In the genomic region with DNA sequence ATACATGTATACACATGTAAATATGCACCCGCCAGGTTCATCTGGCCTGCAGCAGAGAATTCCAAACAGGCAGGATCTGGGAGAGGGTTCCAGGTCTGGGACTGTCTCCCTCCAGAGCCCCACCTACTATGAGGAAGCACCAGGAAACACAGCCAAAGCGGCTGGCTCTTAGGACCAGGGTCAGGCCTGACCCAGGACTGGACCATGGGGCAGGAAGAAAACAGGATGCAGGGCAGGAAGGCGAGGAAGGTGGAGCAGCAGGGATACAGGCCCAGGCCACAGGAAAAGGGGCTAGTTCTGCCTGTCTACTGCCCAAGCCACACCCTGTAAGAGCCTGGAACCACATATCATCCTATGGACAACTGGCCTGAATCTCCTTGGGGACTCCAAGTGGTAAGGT, we compare ENCODE assay signal across 14 cellular contexts. TPM values are rescaled to one million over a fixed set of nuclear protein-coding genes. Genes with fewer than 3 reads are reported as not detected.
DNase-seq lines count a peak whose midpoint lies in the region; ATAC-seq and TF ChIP-seq lines count a peak whose summit lies in the region.
"Had no signal": no experiment of that assay in that cellular context is flagged by ENCODE, and none has a peak within 500 bp of the region (broad histone marks: within the 10 kb centered on the region; RNA-seq: fewer than 3 reads in every experiment).

No MANE protein-coding gene starts in this region.

- CTCF ChIA-PET in IMR-90 (lab: Yijun Ruan, JAX): interaction anchor here (0.6 kb wide), 1 partner anchor 10 kb away, joined by 3 read pairs; no protein-coding TSS in a partner anchor

- no peaks in the 10 kb centered on the region for H3K36me3 Mint-ChIP-seq in progenitor cell of endocrine pancreas (ENCODE audit: insufficient read depth)
- H3K36me3 Mint-ChIP-seq: memory B cell had no signal

- ATAC-seq in IMR-90 (ENCODE audit: low read depth) (no peak), left lobe of liver (peak; percentile 49)

- H3K4me2 ChIP-seq in IMR-90 (ENCODE audit: low read depth, low read length): no peak overlapping the region

- H3K4me3 ChIP-seq in IMR-90 (ENCODE audit: insufficient read depth, low read depth, low read length): no peak overlapping the region
- H3K4me3 ChIP-seq in coronary artery: peak overlapping the region; percentile 70
- H3K4me3 ChIP-seq: uterus had no signal

- H3K56ac ChIP-seq in IMR-90 (ENCODE audit: extremely low read depth, insufficient read depth, low read length): no peak overlapping the region

- no peaks in the 10 kb centered on the region for H3K36me3 ChIP-seq in IMR-90 (ENCODE audit: control insufficient read depth, insufficient read depth, low read length)
- H3K36me3 ChIP-seq: BE2C, uterus had no signal

- no peak overlapping the region for H4K8ac ChIP-seq in IMR-90 (ENCODE audit: low read depth in 2 of 2, low read length in 2 of 2)

- POLR2A ChIA-PET in IMR-90 (lab: Charles Lee; ENCODE audit: unreplicated experiment): no interaction called here

- H3K27me3 ChIP-seq in IMR-90 (ENCODE audit: control insufficient read depth, insufficient read depth, low read length): peaks cover 46% of the 10 kb centered on the region

- no peak for TF ChIP-seq RAD21 in IMR-90 (IDR thresholded peaks at IDR 0.05; ENCODE audit: low read length)

- H3K14ac ChIP-seq in IMR-90 (replicated peaks; ENCODE audit: low read depth, low read length): no peak overlapping the region

- no peak overlapping the region for H2BK120ac ChIP-seq in IMR-90 (ENCODE audit: low read depth, low read length)

- peak overlapping the region; percentile 11 for H2AFZ ChIP-seq in IMR-90 (replicated peaks; ENCODE audit: low read length, poor library complexity)

- no peak overlapping the region for H3K4ac ChIP-seq in IMR-90 (ENCODE audit: low read depth, low read length)

- intact Hi-C loops in IMR-90 (cut with micrococcal nuclease): no loop called here

- H2AK9ac ChIP-seq in IMR-90 (replicated peaks; ENCODE audit: low read depth, low read length, poor library complexity): no peak overlapping the region

- H3K9me1 ChIP-seq in IMR-90 (ENCODE audit: insufficient read depth, low read length): no peaks in the 10 kb centered on the region

- peak overlapping the region; percentile 81 for H3K4me3 Mint-ChIP-seq in progenitor cell of endocrine pancreas (ENCODE audit: low read depth)
- H3K4me3 Mint-ChIP-seq: activated naive CD4-positive, alpha-beta T cell treated with anti-CD3 and anti-CD28 coated beads for 36 hours had no signal

- H2BK15ac ChIP-seq in IMR-90 (ENCODE audit: low read depth, low read length): no peak overlapping the region

- in situ Hi-C loops in IMR-90 (cut with MboI; ENCODE audit: low sequenced_read_pairs): no loop called here

- H4K91ac ChIP-seq in IMR-90 (ENCODE audit: insufficient read depth, low read depth, low read length): no peak overlapping the region

- no peak overlapping the region for H3K9ac ChIP-seq in IMR-90 (ENCODE audit: low read depth, low read length)

- H3K9me3 ChIP-seq in IMR-90 (ENCODE audit: control insufficient read depth, insufficient read depth, low read length): no peaks in the 10 kb centered on the region
- H3K9me3 ChIP-seq: BE2C, uterus had no signal

- 80% methylated on average over 1 of the region's 3 CpGs; no CpG with 5 or more reads in 1 of the 2 experiments for WGBS in IMR-90 (ENCODE audit: extremely low coverage in 2 of 2, insufficient read length in 1 of 2), 2 experiments

- 0 out of 2 replicates have a peak, but pooled peaks cover 2% of the 10 kb centered on the region for H3K4me1 ChIP-seq in IMR-90 (ENCODE audit: control insufficient read depth, insufficient read depth, low read length)
- H3K4me1 ChIP-seq: BE2C had no signal

- no peak overlapping the region for H3K23ac ChIP-seq in IMR-90 (ENCODE audit: low read depth, low read length)

- TF ChIP-seq CTCF in IMR-90 (conservative IDR thresholded peaks at IDR 0.05; ENCODE audit: low read depth, low read length) (no peak), coronary artery (IDR thresholded peaks at IDR 0.05) (no peak), progenitor cell of endocrine pancreas (IDR thresholded peaks at IDR 0.05; ENCODE audit: unreplicated experiment) (no peak)

- no peak overlapping the region for H4K5ac ChIP-seq in IMR-90 (ENCODE audit: low read depth, low read length)

- no peak for TF ChIP-seq POLR2A in IMR-90 (IDR thresholded peaks at IDR 0.05; ENCODE audit: low read depth, low read length)

- H3K79me1 ChIP-seq in IMR-90 (ENCODE audit: low read depth in 1 of 2, low read length in 2 of 2): no peaks in the 10 kb centered on the region

- H2BK20ac ChIP-seq in IMR-90 (ENCODE audit: low read depth, low read length): no peak overlapping the region

- H3K18ac ChIP-seq in IMR-90 (ENCODE audit: low read depth, low read length): no peak overlapping the region

- H4K20me1 ChIP-seq in IMR-90 (ENCODE audit: insufficient read depth, low read length): no peaks in the 10 kb centered on the region

- H2AK5ac ChIP-seq in IMR-90 (ENCODE audit: low read depth, low read length): no peak overlapping the region

- H3K9me3 Mint-ChIP-seq in progenitor cell of endocrine pancreas (ENCODE audit: low read depth): no peaks in the 10 kb centered on the region
- H3K9me3 Mint-ChIP-seq: activated naive CD4-positive, alpha-beta T cell treated with anti-CD3 and anti-CD28 coated beads for 36 hours; memory B cell had no signal

- DNase-seq in IMR-90 (no peak), coronary artery (ENCODE audit: low spot score) (no peak), left lobe of liver (ENCODE audit: low spot score) (no peak), progenitor cell of endocrine pancreas (ENCODE audit: low spot score, unreplicated experiment) (no peak), NCI-H2196 (lab: John Stamatoyannopoulos, UW; ENCODE audit: unreplicated experiment) (no peak), DMS114 treated with DMSO at 0.1 percent for 48 hours (lab: John Stamatoyannopoulos, UW; ENCODE audit: unreplicated experiment) (no peak), H4 (ENCODE audit: low spot score) (no peak)
- no peak for DNase-seq in stimulated activated naive CD4-positive, alpha-beta T cell (lab: John Stamatoyannopoulos, UW)
- DNase-seq: activated naive CD4-positive, alpha-beta T cell treated with anti-CD3 and anti-CD28 coated beads for 36 hours; BE2C; cerebellar nuclear complex; EL; uterus had no signal

- no peak overlapping the region for H2BK5ac ChIP-seq in IMR-90 (ENCODE audit: low read depth, low read length, poor library complexity, severe bottlenecking)

- H3K27ac ChIP-seq in IMR-90 (ENCODE audit: insufficient read depth, low read length): no peak overlapping the region
- H3K27ac ChIP-seq in coronary artery: no peak overlapping the region

- BruUV-seq in IMR-90 (replicated peaks; lab: Mats Ljungman, UMichigan): no TSS peak

- peaks cover 12% of the 10 kb centered on the region for H3K27me3 Mint-ChIP-seq in progenitor cell of endocrine pancreas

- dilution Hi-C loops in IMR-90 (cut with HindIII; ENCODE audit: low sequenced_read_pairs, unreplicated experiment): no loop called here

- peaks cover 28% of the 10 kb centered on the region for H3K4me1 Mint-ChIP-seq in progenitor cell of endocrine pancreas (ENCODE audit: low read depth)

- no peak overlapping the region for H3K27ac Mint-ChIP-seq in progenitor cell of endocrine pancreas
- H3K27ac Mint-ChIP-seq: activated naive CD4-positive, alpha-beta T cell treated with anti-CD3 and anti-CD28 coated beads for 36 hours; memory B cell had no signal

TF ChIP-seq in IMR-90, 13 proteins besides CTCF, POLR2A, EP300 and RAD21:
- TF ChIP-seq SMC3 (IDR thresholded peaks at IDR 0.05; ENCODE audit: low read depth, low read length): no peak
- TF ChIP-seq, protein P1, sequence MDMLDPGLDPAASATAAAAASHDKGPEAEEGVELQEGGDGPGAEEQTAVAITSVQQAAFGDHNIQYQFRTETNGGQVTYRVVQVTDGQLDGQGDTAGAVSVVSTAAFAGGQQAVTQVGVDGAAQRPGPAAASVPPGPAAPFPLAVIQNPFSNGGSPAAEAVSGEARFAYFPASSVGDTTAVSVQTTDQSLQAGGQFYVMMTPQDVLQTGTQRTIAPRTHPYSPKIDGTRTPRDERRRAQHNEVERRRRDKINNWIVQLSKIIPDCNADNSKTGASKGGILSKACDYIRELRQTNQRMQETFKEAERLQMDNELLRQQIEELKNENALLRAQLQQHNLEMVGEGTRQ (IDR thresholded peaks at IDR 0.05; ENCODE audit: low read depth, low read length): no peak
TF ChIP-seq in IMR-90: peak in this region for 0.

RNA-seq across cellular contexts. Expression of a gene that starts 2.2 kb away (rescaled TPM):
- 0.18 and 0.56 TPM in 2 replicates for total RNA-seq in IMR-90 (2012; rRNA removed)
- polyA plus RNA-seq in IMR-90 (2012; rRNA removed): 1.7 and 2.7 TPM in 2 replicates
- polyA plus RNA-seq in IMR-90 (2012; cell fraction: cytosol; rRNA removed): 0.27 and 2.5 TPM in 2 replicates
- polyA plus RNA-seq in IMR-90 (2012; cell fraction: nucleus; rRNA removed; ENCODE audit: low replicate concordance): 6.8 and 10.5 TPM in 2 replicates
- 5.9 TPM for total RNA-seq in left lobe of liver
- total RNA-seq in progenitor cell of endocrine pancreas: 94.2 and 101 TPM in 2 replicates
- total RNA-seq in H4 (2014; rRNA removed; shearing (Covaris generic)): 0.15 TPM in 1 of 2 replicates, not detected in the other

RNA-seq across cellular contexts. Expression of a gene that starts 17.0 kb away (rescaled TPM):
- 5.6 and 5.7 TPM in 2 replicates for total RNA-seq in IMR-90 (2012; rRNA removed)
- polyA plus RNA-seq in IMR-90 (2012; rRNA removed): 18.9 and 23.2 TPM in 2 replicates
- polyA plus RNA-seq in IMR-90 (2012; cell fraction: cytosol; rRNA removed): 14.2 and 21.1 TPM in 2 replicates
- 12.6 and 30.3 TPM in 2 replicates for polyA plus RNA-seq in IMR-90 (2012; cell fraction: nucleus; rRNA removed; ENCODE audit: low replicate concordance)
- total RNA-seq in left lobe of liver: 1.2 TPM
- 17.2 and 17.8 TPM in 2 replicates for total RNA-seq in progenitor cell of endocrine pancreas
- total RNA-seq in H4 (2014; rRNA removed; shearing (Covaris generic)): 3.3 and 5.8 TPM in 2 replicates

RNA-seq across cellular contexts. Expression of a gene that starts 34.7 kb away (rescaled TPM):
- not detected in 2 replicates for total RNA-seq in IMR-90 (2012; rRNA removed)
- polyA plus RNA-seq in IMR-90 (2012; rRNA removed): not detected in 2 replicates
- polyA plus RNA-seq in IMR-90 (2012; cell fraction: cytosol; rRNA removed): not detected in 2 replicates
- not detected in 2 replicates for polyA plus RNA-seq in IMR-90 (2012; cell fraction: nucleus; rRNA removed; ENCODE audit: low replicate concordance)
- total RNA-seq in left lobe of liver: not detected
- 0.57 and 0.67 TPM in 2 replicates for total RNA-seq in progenitor cell of endocrine pancreas
- not detected in 2 replicates for total RNA-seq in H4 (2014; rRNA removed; shearing (Covaris generic))
- total RNA-seq: activated naive CD4-positive, alpha-beta T cell treated with anti-CD3 and anti-CD28 coated beads for 36 hours; uterus had no signal

RNA-seq across cellular contexts. Expression of a gene that starts 42.1 kb away (rescaled TPM):
- total RNA-seq in IMR-90 (2012; rRNA removed) (42.5 and 53.9 TPM in 2 replicates), left lobe of liver (25.8 TPM), progenitor cell of endocrine pancreas (26.5 and 26.8 TPM in 2 replicates)
- polyA plus RNA-seq in IMR-90 (2012; rRNA removed): 49.0 and 53.0 TPM in 2 replicates
- polyA plus RNA-seq in IMR-90 (2012; cell fraction: cytosol; rRNA removed): 72.6 and 78.2 TPM in 2 replicates
- 21.8 and 25.5 TPM in 2 replicates for polyA plus RNA-seq in IMR-90 (2012; cell fraction: nucleus; rRNA removed; ENCODE audit: low replicate concordance)
- 89.4 and 107 TPM in 2 replicates for total RNA-seq in H4 (2014; rRNA removed; shearing (Covaris generic))

RNA-seq across cellular contexts. Expression of a gene that starts 46.3 kb away (rescaled TPM):
- total RNA-seq in IMR-90 (2012; rRNA removed): not detected in 2 replicates
- polyA plus RNA-seq in IMR-90 (2012; rRNA removed): not detected in 2 replicates
- not detected in 2 replicates for polyA plus RNA-seq in IMR-90 (2012; cell fraction: cytosol; rRNA removed)
- not detected in 2 replicates for polyA plus RNA-seq in IMR-90 (2012; cell fraction: nucleus; rRNA removed; ENCODE audit: low replicate concordance)
- not detected for total RNA-seq in left lobe of liver
- not detected in 2 replicates for total RNA-seq in progenitor cell of endocrine pancreas
- not detected in 2 replicates for total RNA-seq in H4 (2014; rRNA removed; shearing (Covaris generic))
- total RNA-seq: activated naive CD4-positive, alpha-beta T cell treated with anti-CD3 and anti-CD28 coated beads for 36 hours had no signal

Comparison
In these comparisons a context has a peak if more than half of its experiments do, and no peak if none do; other contexts are left out.
1. RNA of a gene that starts 2.2 kb away (total RNA-seq): 94.2 to 101 TPM in progenitor cell of endocrine pancreas; 5.9 TPM in left lobe of liver (single experiment), 0.18 to 0.56 TPM in IMR-90 and 0.15 TPM in H4; every median in the first group is over 10 times any median in the second.